Comparison of ENCODE assay signal across 8 cellular contexts in the genomic region with DNA sequence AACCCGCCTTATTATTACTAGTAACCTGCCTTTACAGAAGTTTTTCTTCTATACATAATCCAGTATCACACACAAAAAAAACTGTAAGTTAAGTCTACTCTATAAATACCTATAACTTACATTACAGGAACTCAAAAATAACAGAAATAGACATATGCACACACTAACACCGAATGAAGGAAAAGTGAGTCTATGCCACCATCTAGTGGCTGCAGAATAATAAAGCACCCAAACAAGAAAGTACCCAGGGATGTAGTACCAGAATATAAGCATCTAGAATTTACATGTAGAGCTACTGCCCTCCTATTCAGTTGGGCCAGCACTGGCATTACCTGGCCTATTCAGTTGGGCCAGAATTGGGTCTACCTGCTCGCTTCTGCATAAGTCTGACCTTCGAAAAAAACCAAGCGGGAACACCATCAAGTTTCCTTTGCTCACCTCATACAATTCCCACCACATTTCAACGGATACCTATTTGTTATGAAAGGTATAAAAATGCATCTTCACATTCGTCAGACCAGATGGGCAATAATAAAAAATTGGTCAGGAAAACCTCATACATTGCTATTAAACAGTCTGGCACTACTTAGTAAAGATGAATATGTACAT. TPM values are rescaled to one million over a fixed set of nuclear protein-coding genes. Genes with fewer than 3 reads are reported as not detected.
DNase-seq lines count a peak whose midpoint lies in the region; ATAC-seq lines count a peak whose summit lies in the region.

No MANE protein-coding gene starts in this region.

- no peak overlapping the region for H3K4me3 Mint-ChIP-seq in activated T-cell treated with anti-CD3 and anti-CD28 coated beads, Interleukin-2, amount 50 U/mL, for 72 hours

- no peak for ATAC-seq in activated T-cell treated with anti-CD3 and anti-CD28 coated beads, Interleukin-2, amount 50 U/mL, for 72 hours (replicated peaks in 1 of 2)
- ATAC-seq in GM21423 (IDR thresholded peaks at IDR 0.05; ENCODE audit: unreplicated experiment) = peak; percentile 26
- ATAC-seq in HG03558 (IDR thresholded peaks at IDR 0.05; ENCODE audit: extremely low read depth, unreplicated experiment) = peak; percentile 52

- no peaks in the 10 kb centered on the region for H3K27me3 Mint-ChIP-seq in activated T-cell treated with anti-CD3 and anti-CD28 coated beads, Interleukin-2, amount 50 U/mL, for 72 hours (ENCODE audit: low read depth)

- no peaks in the 10 kb centered on the region for H3K9me3 Mint-ChIP-seq in activated T-cell treated with anti-CD3 and anti-CD28 coated beads, Interleukin-2, amount 50 U/mL, for 72 hours

- H3K27me3 ChIP-seq in adipocyte (replicated peaks; ENCODE audit: control insufficient read depth, insufficient read depth, low read length) = no peaks in the 10 kb centered on the region

- no peak overlapping the region for H3K9ac ChIP-seq in adipocyte (ENCODE audit: low read length)

- no peak overlapping the region for H3K4me3 ChIP-seq in adipocyte (ENCODE audit: low read length)

- peaks cover 0 to 2% of the 10 kb centered on the region in 2 donors for H3K36me3 Mint-ChIP-seq in activated T-cell treated with anti-CD3 and anti-CD28 coated beads, Interleukin-2, amount 50 U/mL, for 72 hours (ENCODE audit: insufficient read depth in 2 of 2)

- no peaks in the 10 kb centered on the region for H3K9me3 ChIP-seq in adipocyte (ENCODE audit: control insufficient read depth, low read length)

- H3K36me3 ChIP-seq in adipocyte (ENCODE audit: control insufficient read depth, insufficient read depth, low read length, severe bottlenecking) = no peaks in the 10 kb centered on the region

- H3K27ac Mint-ChIP-seq in activated T-cell treated with anti-CD3 and anti-CD28 coated beads, Interleukin-2, amount 50 U/mL, for 72 hours = no peak overlapping the region

- peaks cover 10% of the 10 kb centered on the region for H3K4me1 ChIP-seq in adipocyte (ENCODE audit: control insufficient read depth, insufficient read depth, low read length)

- H3K4me1 Mint-ChIP-seq in activated T-cell treated with anti-CD3 and anti-CD28 coated beads, Interleukin-2, amount 50 U/mL, for 72 hours (ENCODE audit: low read depth) = peaks cover 7% of the 10 kb centered on the region

- peak; percentile 16 to 37 for DNase-seq in activated T-cell treated with anti-CD3 and anti-CD28 coated beads, Interleukin-2, amount 50 U/mL, for 72 hours
- no peak for DNase-seq in activated T-cell treated with anti-CD3 and anti-CD28 coated beads, Interleukin-2, amount 50 U/mL, for 48 hours
- DNase-seq in NCI-H69 (lab: John Stamatoyannopoulos, UW) (peak; percentile 70), adipocyte (ENCODE audit: low read depth) (peak; percentile 83), iPS-NIHi7 (ENCODE audit: extremely low spot score) (peak; percentile 43), superior temporal gyrus (ENCODE audit: extremely low spot score) (peak; percentile 84)

RNA-seq across cellular contexts. Expression of a gene that starts 4.0 kb away (rescaled TPM):
- 1 to 10 TPM; 9.2 to 9.9 TPM for total RNA-seq in activated T-cell treated with anti-CD3 and anti-CD28 coated beads, Interleukin-2, amount 50 U/mL, for 72 hours

RNA-seq across cellular contexts. Expression of a gene that starts 20.4 kb away (rescaled TPM):
- 1 to 10 TPM in 1 of 2 donors, under 1 TPM in 1; 0.49 to 2.3 TPM for total RNA-seq in activated T-cell treated with anti-CD3 and anti-CD28 coated beads, Interleukin-2, amount 50 U/mL, for 72 hours

RNA-seq across cellular contexts. Expression of a gene that starts 49.2 kb away (rescaled TPM):
- not detected for total RNA-seq in activated T-cell treated with anti-CD3 and anti-CD28 coated beads, Interleukin-2, amount 50 U/mL, for 72 hours

Comparison
In these comparisons a context has a peak if more than half of its experiments do, and no peak if none do; other contexts are left out.
1. DNase-seq: peak in activated T-cell treated with anti-CD3 and anti-CD28 coated beads, Interleukin-2, amount 50 U/mL, for 72 hours (2 of 2), NCI-H69 (single experiment), adipocyte (single experiment), iPS-NIHi7 (single experiment) and superior temporal gyrus (single experiment); none in activated T-cell treated with anti-CD3 and anti-CD28 coated beads, Interleukin-2, amount 50 U/mL, for 48 hours (0 of 2).
2. ATAC-seq: peak in GM21423 (single experiment) and HG03558 (single experiment); none in activated T-cell treated with anti-CD3 and anti-CD28 coated beads, Interleukin-2, amount 50 U/mL, for 72 hours (0 of 2).